ENCODE assay signal across 8 cellular contexts in the genomic region with DNA sequence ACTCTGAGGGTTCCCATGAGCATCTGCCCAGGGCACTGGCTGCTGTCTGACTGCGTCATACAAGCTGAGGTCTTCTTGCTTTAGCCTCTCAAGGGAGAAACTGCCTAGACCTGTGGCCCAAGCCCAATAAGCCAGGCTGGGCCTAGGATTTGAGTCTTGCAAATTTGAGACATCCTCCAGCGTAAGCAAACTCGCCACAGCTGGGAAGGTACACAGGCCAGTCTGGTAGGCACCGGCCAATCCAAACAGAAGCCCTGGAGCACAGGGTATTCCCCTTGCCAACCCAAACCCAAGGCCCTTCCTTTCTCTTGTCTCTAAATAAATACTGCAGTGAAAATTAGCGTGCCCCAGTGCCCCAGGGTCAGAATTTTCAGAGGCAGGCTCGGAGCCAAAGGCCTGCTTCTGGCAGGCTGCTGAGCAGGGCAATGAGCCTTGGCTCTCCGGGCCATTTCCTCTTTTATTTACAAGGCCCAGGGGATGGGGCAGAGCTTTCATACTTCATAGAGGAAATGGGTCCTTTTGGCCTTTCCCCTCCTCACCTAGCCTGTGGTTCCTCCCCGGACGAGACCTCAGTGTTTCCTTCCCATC. TPM values are rescaled to one million over a fixed set of nuclear protein-coding genes. Genes with fewer than 3 reads are reported as not detected.
DNase-seq lines count a peak whose midpoint lies in the region; ATAC-seq lines count a peak whose summit lies in the region.

No MANE protein-coding gene starts in this region.

- DNase-seq in activated CD4-positive, alpha-beta memory T cell treated with anti-CD3 and anti-CD28 coated beads, Interleukin-2, amount 10 ng/mL, durations not matched to agents 7 days and 5 days, result no peak
- no peak for DNase-seq in activated CD4-positive, alpha-beta memory T cell treated with anti-CD3 and anti-CD28 coated beads for 36 hours
- DNase-seq in NCI-H1092 treated with DMSO at 0.1 percent for 48 hours (lab: John Stamatoyannopoulos, UW), result peak; percentile 74
- peak in 38 of 61 donors; percentile 6 to 80 (median 44) for DNase-seq in caudate nucleus (lab: John Stamatoyannopoulos, UW)
- DNase-seq in mucosa of gallbladder (ENCODE audit: low spot score), result peak; percentile 74
- DNase-seq in HUDEP-2 (lab: John Stamatoyannopoulos, UW; ENCODE audit: unreplicated experiment in 76 of 76), result no peak
- no peak for DNase-seq in NCI-H510A (lab: John Stamatoyannopoulos, UW)

- intact Hi-C loops in activated CD4-positive, alpha-beta memory T cell treated with anti-CD3 and anti-CD28 coated beads for 36 hours (cut with micrococcal nuclease), result no loop called here

- peaks cover 35% of the 10 kb centered on the region for H3K4me1 Mint-ChIP-seq in activated CD4-positive, alpha-beta memory T cell treated with anti-CD3 and anti-CD28 coated beads, Interleukin-2, amount 10 ng/mL, durations not matched to agents 7 days and 5 days
- peaks cover 11% of the 10 kb centered on the region for H3K4me1 Mint-ChIP-seq in activated CD4-positive, alpha-beta memory T cell treated with anti-CD3 and anti-CD28 coated beads for 36 hours (ENCODE audit: low read depth)

- POLR2A ChIA-PET in activated CD4-positive, alpha-beta memory T cell treated with anti-CD3 and anti-CD28 coated beads, Interleukin-2, amount 10 ng/mL, durations not matched to agents 7 days and 5 days (lab: Charles Lee), result no interaction called here
- POLR2A ChIA-PET in activated CD4-positive, alpha-beta memory T cell treated with anti-CD3 and anti-CD28 coated beads for 36 hours (lab: Charles Lee), result no interaction called here

- ATAC-seq in GM18870 (IDR thresholded peaks at IDR 0.05; ENCODE audit: unreplicated experiment), result no peak

- H3K27ac ChIP-seq in caudate nucleus (ENCODE audit: low read depth, low read length), result peak overlapping the region; percentile 72

- H3K4me3 Mint-ChIP-seq in activated CD4-positive, alpha-beta memory T cell treated with anti-CD3 and anti-CD28 coated beads, Interleukin-2, amount 10 ng/mL, durations not matched to agents 7 days and 5 days, result no peak overlapping the region
- no peak overlapping the region for H3K4me3 Mint-ChIP-seq in activated CD4-positive, alpha-beta memory T cell treated with anti-CD3 and anti-CD28 coated beads for 36 hours

- peaks cover 65% of the 10 kb centered on the region for H3K36me3 Mint-ChIP-seq in activated CD4-positive, alpha-beta memory T cell treated with anti-CD3 and anti-CD28 coated beads, Interleukin-2, amount 10 ng/mL, durations not matched to agents 7 days and 5 days (ENCODE audit: low read depth)
- peaks cover 67% of the 10 kb centered on the region for H3K36me3 Mint-ChIP-seq in activated CD4-positive, alpha-beta memory T cell treated with anti-CD3 and anti-CD28 coated beads for 36 hours

- H3K9me3 Mint-ChIP-seq in activated CD4-positive, alpha-beta memory T cell treated with anti-CD3 and anti-CD28 coated beads, Interleukin-2, amount 10 ng/mL, durations not matched to agents 7 days and 5 days, result no peaks in the 10 kb centered on the region
- H3K9me3 Mint-ChIP-seq in activated CD4-positive, alpha-beta memory T cell treated with anti-CD3 and anti-CD28 coated beads for 36 hours, result no peaks in the 10 kb centered on the region

- H3K27me3 Mint-ChIP-seq in activated CD4-positive, alpha-beta memory T cell treated with anti-CD3 and anti-CD28 coated beads, Interleukin-2, amount 10 ng/mL, durations not matched to agents 7 days and 5 days, result no peaks in the 10 kb centered on the region
- H3K27me3 Mint-ChIP-seq in activated CD4-positive, alpha-beta memory T cell treated with anti-CD3 and anti-CD28 coated beads for 36 hours, result no peaks in the 10 kb centered on the region

- CTCF ChIA-PET in activated CD4-positive, alpha-beta memory T cell treated with anti-CD3 and anti-CD28 coated beads, Interleukin-2, amount 10 ng/mL, durations not matched to agents 7 days and 5 days (lab: Charles Lee), result interaction anchor here (1.9 kb wide), 1 partner anchor 245 kb away, joined by 8 read pairs; no protein-coding TSS in a partner anchor
- CTCF ChIA-PET in activated CD4-positive, alpha-beta memory T cell treated with anti-CD3 and anti-CD28 coated beads for 36 hours (lab: Charles Lee), result no interaction called here

- H3K27ac Mint-ChIP-seq in activated CD4-positive, alpha-beta memory T cell treated with anti-CD3 and anti-CD28 coated beads, Interleukin-2, amount 10 ng/mL, durations not matched to agents 7 days and 5 days, result peak overlapping the region; percentile 67
- no peak overlapping the region for H3K27ac Mint-ChIP-seq in activated CD4-positive, alpha-beta memory T cell treated with anti-CD3 and anti-CD28 coated beads for 36 hours

RNA-seq across cellular contexts. Expression of gene POLR1A, which starts 33.3 kb away (rescaled TPM):
- total RNA-seq in activated CD4-positive, alpha-beta memory T cell treated with anti-CD3 and anti-CD28 coated beads, Interleukin-2, amount 10 ng/mL, durations not matched to agents 7 days and 5 days, result 10 to 100 TPM; 25.2 to 29.7 TPM
- total RNA-seq in activated CD4-positive, alpha-beta memory T cell treated with anti-CD3 and anti-CD28 coated beads for 36 hours, result 10 to 100 TPM; 27.2 to 33.8 TPM
- 23.1 TPM for total RNA-seq in mucosa of gallbladder

RNA-seq across cellular contexts. Expression of gene PTCD3, which starts 33.7 kb away (rescaled TPM):
- total RNA-seq in activated CD4-positive, alpha-beta memory T cell treated with anti-CD3 and anti-CD28 coated beads, Interleukin-2, amount 10 ng/mL, durations not matched to agents 7 days and 5 days, result 100 to 1,000 TPM; 144 to 149 TPM
- total RNA-seq in activated CD4-positive, alpha-beta memory T cell treated with anti-CD3 and anti-CD28 coated beads for 36 hours, result 100 to 1,000 TPM; 172 to 175 TPM
- total RNA-seq in mucosa of gallbladder, result 64.0 TPM

Comparison
In these comparisons a context has a peak if more than half of its experiments do, and no peak if none do; other contexts are left out.
1. DNase-seq: peak in NCI-H1092 treated with DMSO at 0.1 percent for 48 hours (single experiment), caudate nucleus (38 of 61) and mucosa of gallbladder (single experiment); none in activated CD4-positive, alpha-beta memory T cell treated with anti-CD3 and anti-CD28 coated beads, Interleukin-2, amount 10 ng/mL, durations not matched to agents 7 days and 5 days (single experiment), activated CD4-positive, alpha-beta memory T cell treated with anti-CD3 and anti-CD28 coated beads for 36 hours (single experiment), HUDEP-2 (0 of 76) and NCI-H510A (single experiment).